ENCODE assay signal across 1 cellular context in the genomic region with DNA sequence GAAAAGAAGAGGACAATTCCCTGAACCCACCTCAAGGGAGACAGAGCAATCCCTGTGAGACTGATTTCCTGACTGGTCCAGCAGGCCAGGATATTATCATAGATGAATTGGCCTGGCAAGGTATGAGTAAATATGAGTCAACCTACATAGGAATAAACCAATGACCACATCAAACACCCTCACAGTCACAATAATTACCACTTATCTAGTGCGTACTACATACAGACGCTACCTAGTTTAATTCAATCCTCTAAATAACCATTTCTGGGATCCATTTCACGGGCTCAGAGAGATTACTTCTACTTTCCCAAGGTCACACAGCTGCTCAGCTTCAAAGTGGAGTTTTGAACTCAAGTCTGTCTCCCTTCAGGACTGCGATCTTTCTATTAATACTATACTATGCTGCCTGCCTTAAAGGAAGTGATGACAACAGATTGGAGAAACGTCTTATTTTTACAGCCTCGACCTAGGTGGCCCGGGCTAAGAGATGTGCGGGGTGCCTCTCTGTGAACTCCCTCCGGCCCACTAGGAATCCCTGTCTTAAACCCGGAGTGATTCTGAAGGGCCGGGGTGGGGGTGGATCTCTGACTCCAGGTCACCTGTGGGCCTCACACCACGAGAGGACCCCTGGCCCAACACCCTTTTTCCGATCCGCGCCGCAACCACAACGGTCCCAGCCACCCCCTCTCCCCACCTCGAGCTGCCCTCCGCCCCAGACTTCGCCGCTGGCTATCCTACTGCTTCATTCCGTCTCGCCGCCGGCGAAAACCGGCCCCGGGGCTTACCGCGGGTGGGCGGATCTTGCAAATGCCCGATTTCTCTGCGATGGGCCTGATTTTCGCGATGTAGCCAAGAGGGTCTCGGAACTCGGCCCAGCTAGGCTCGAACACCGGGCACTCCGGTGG.
TF ChIP-seq lines count a peak whose summit lies in the region.

No MANE protein-coding gene starts in this region.

TF ChIP-seq in HEK293, 187 proteins besides CTCF, POLR2A, EP300 and RAD21 (continued from another document):
- TF ChIP-seq, protein P1, sequence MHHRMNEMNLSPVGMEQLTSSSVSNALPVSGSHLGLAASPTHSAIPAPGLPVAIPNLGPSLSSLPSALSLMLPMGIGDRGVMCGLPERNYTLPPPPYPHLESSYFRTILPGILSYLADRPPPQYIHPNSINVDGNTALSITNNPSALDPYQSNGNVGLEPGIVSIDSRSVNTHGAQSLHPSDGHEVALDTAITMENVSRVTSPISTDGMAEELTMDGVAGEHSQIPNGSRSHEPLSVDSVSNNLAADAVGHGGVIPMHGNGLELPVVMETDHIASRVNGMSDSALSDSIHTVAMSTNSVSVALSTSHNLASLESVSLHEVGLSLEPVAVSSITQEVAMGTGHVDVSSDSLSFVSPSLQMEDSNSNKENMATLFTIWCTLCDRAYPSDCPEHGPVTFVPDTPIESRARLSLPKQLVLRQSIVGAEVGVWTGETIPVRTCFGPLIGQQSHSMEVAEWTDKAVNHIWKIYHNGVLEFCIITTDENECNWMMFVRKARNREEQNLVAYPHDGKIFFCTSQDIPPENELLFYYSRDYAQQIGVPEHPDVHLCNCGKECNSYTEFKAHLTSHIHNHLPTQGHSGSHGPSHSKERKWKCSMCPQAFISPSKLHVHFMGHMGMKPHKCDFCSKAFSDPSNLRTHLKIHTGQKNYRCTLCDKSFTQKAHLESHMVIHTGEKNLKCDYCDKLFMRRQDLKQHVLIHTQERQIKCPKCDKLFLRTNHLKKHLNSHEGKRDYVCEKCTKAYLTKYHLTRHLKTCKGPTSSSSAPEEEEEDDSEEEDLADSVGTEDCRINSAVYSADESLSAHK (tag by site-specific recombination; IDR thresholded peaks at IDR 0.05): no peak
- TF ChIP-seq ZNF394 (tag by site-specific recombination; IDR thresholded peaks at IDR 0.05; ENCODE audit: borderline replicate concordance): no peak
- TF ChIP-seq IKZF3 (tag by site-specific recombination; IDR thresholded peaks at IDR 0.05): no peak
- no peak for TF ChIP-seq KLF9 (tag by site-specific recombination; IDR thresholded peaks at IDR 0.05; ENCODE audit: low read depth)
- TF ChIP-seq ZNF366 (tag by site-specific recombination; conservative IDR thresholded peaks at IDR 0.05): 0 out of 2 replicates have a peak, but pooled peaks have one; percentile 12
- TF ChIP-seq SETDB1 (IDR thresholded peaks at IDR 0.05; ENCODE audit: insufficient read length, low read length): no peak
- TF ChIP-seq ZNF10 (tag by site-specific recombination; IDR thresholded peaks at IDR 0.05): no peak
- TF ChIP-seq HOXD13 (CRISPR knock-in tag; IDR thresholded peaks at IDR 0.05; ENCODE audit: borderline replicate concordance): no peak
- TF ChIP-seq ZNF548 (tag by site-specific recombination; IDR thresholded peaks at IDR 0.05): no peak
- peak; percentile 43 for TF ChIP-seq ZBTB17 (tag by site-specific recombination; IDR thresholded peaks at IDR 0.05)
- no peak for TF ChIP-seq FEZF1 (tag by site-specific recombination; IDR thresholded peaks at IDR 0.05)
- TF ChIP-seq ZNF184 (tag by site-specific recombination; IDR thresholded peaks at IDR 0.05): peak; percentile 43; the same call in 1 of the 2 replicates
- no peak for TF ChIP-seq SCRT1 (tag by site-specific recombination; IDR thresholded peaks at IDR 0.05; ENCODE audit: borderline replicate concordance)
- no peak for TF ChIP-seq ZNF623 (tag by site-specific recombination; IDR thresholded peaks at IDR 0.05)
- TF ChIP-seq, protein P2, sequence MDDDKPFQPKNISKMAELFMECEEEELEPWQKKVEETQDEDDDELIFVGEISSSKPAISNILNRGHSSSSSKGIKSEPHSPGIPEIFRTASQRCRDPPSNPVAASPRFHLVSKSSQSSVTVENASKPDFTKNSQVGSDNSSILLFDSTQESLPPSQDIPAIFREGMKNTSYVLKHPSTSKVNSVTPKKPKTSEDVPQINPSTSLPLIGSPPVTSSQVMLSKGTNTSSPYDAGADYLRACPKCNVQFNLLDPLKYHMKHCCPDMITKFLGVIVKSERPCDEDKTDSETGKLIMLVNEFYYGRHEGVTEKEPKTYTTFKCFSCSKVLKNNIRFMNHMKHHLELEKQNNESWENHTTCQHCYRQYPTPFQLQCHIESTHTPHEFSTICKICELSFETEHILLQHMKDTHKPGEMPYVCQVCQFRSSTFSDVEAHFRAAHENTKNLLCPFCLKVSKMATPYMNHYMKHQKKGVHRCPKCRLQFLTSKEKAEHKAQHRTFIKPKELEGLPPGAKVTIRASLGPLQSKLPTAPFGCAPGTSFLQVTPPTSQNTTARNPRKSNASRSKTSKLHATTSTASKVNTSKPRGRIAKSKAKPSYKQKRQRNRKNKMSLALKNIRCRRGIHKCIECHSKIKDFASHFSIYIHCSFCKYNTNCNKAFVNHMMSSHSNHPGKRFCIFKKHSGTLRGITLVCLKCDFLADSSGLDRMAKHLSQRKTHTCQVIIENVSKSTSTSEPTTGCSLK (tag by site-specific recombination; IDR thresholded peaks at IDR 0.05): no peak
- TF ChIP-seq KLF1 (tag by site-specific recombination; IDR thresholded peaks at IDR 0.05): no peak
- TF ChIP-seq ZNF146 (tag by site-specific recombination; IDR thresholded peaks at IDR 0.05): no peak
- TF ChIP-seq ZNF148 (tag by site-specific recombination; IDR thresholded peaks at IDR 0.05; ENCODE audit: borderline replicate concordance): no peak
- TF ChIP-seq, protein P3, sequence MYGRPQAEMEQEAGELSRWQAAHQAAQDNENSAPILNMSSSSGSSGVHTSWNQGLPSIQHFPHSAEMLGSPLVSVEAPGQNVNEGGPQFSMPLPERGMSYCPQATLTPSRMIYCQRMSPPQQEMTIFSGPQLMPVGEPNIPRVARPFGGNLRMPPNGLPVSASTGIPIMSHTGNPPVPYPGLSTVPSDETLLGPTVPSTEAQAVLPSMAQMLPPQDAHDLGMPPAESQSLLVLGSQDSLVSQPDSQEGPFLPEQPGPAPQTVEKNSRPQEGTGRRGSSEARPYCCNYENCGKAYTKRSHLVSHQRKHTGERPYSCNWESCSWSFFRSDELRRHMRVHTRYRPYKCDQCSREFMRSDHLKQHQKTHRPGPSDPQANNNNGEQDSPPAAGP (tag by site-specific recombination; IDR thresholded peaks at IDR 0.05): no peak
- no peak for TF ChIP-seq ZNF843 (tag by site-specific recombination; IDR thresholded peaks at IDR 0.05)
- no peak for TF ChIP-seq ZNF529 (tag by site-specific recombination; IDR thresholded peaks at IDR 0.05; ENCODE audit: insufficient replicate concordance)
- no peak for TF ChIP-seq ZNF510 (tag by site-specific recombination; IDR thresholded peaks at IDR 0.05; ENCODE audit: insufficient replicate concordance)
- no peak for TF ChIP-seq ZNF114 (tag by site-specific recombination; IDR thresholded peaks at IDR 0.05)
- TF ChIP-seq, protein P4, sequence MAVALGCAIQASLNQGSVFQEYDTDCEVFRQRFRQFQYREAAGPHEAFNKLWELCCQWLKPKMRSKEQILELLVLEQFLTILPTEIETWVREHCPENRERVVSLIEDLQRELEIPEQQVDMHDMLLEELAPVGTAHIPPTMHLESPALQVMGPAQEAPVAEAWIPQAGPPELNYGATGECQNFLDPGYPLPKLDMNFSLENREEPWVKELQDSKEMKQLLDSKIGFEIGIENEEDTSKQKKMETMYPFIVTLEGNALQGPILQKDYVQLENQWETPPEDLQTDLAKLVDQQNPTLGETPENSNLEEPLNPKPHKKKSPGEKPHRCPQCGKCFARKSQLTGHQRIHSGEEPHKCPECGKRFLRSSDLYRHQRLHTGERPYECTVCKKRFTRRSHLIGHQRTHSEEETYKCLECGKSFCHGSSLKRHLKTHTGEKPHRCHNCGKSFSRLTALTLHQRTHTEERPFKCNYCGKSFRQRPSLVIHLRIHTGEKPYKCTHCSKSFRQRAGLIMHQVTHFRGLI (tag by site-specific recombination; IDR thresholded peaks at IDR 0.05): no peak
- TF ChIP-seq ZBTB1 (tag by site-specific recombination; IDR thresholded peaks at IDR 0.05): no peak
- no peak for TF ChIP-seq ZNF19 (tag by site-specific recombination; IDR thresholded peaks at IDR 0.05; ENCODE audit: low read depth)
- no peak for TF ChIP-seq ZNF133 (tag by site-specific recombination; IDR thresholded peaks at IDR 0.05)
- no peak for TF ChIP-seq ZNF48 (tag by site-specific recombination; IDR thresholded peaks at IDR 0.05)
- no peak for TF ChIP-seq ELK4 (IDR thresholded peaks at IDR 0.05; ENCODE audit: borderline replicate concordance, low read depth, low read length)
- no peak for TF ChIP-seq ZNF660 (tag by site-specific recombination; IDR thresholded peaks at IDR 0.05)
- no peak for TF ChIP-seq ZNF426 (tag by site-specific recombination; IDR thresholded peaks at IDR 0.05)
- TF ChIP-seq PRDM1 (tag by site-specific recombination; IDR thresholded peaks at IDR 0.05): no peak
- no peak for TF ChIP-seq ZBTB20 (tag by site-specific recombination; IDR thresholded peaks at IDR 0.05)
- no peak for TF ChIP-seq ZBTB6 (tag by site-specific recombination; IDR thresholded peaks at IDR 0.05)
- TF ChIP-seq SP7 (tag by site-specific recombination; IDR thresholded peaks at IDR 0.05): peak; percentile 74
- no peak for TF ChIP-seq ZNF596 (tag by site-specific recombination; IDR thresholded peaks at IDR 0.05)
- TF ChIP-seq ZNF530 (tag by site-specific recombination; IDR thresholded peaks at IDR 0.05; ENCODE audit: low read depth): no peak
- TF ChIP-seq ZNF768 (tag by site-specific recombination; IDR thresholded peaks at IDR 0.05): no peak
- TF ChIP-seq ZNF610 (tag by site-specific recombination; IDR thresholded peaks at IDR 0.05; ENCODE audit: borderline replicate concordance): no peak
- no peak for TF ChIP-seq ZNF837 (tag by site-specific recombination; IDR thresholded peaks at IDR 0.05)
- TF ChIP-seq, protein P5, sequence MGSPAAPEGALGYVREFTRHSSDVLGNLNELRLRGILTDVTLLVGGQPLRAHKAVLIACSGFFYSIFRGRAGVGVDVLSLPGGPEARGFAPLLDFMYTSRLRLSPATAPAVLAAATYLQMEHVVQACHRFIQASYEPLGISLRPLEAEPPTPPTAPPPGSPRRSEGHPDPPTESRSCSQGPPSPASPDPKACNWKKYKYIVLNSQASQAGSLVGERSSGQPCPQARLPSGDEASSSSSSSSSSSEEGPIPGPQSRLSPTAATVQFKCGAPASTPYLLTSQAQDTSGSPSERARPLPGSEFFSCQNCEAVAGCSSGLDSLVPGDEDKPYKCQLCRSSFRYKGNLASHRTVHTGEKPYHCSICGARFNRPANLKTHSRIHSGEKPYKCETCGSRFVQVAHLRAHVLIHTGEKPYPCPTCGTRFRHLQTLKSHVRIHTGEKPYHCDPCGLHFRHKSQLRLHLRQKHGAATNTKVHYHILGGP (tag by site-specific recombination; IDR thresholded peaks at IDR 0.05): no peak
- no peak for TF ChIP-seq ZXDB (tag by site-specific recombination; IDR thresholded peaks at IDR 0.05)
- TF ChIP-seq ZBTB48 (tag by site-specific recombination; IDR thresholded peaks at IDR 0.05): no peak
